Comparison of ENCODE assay signal across 15 cellular contexts in the genomic region with DNA sequence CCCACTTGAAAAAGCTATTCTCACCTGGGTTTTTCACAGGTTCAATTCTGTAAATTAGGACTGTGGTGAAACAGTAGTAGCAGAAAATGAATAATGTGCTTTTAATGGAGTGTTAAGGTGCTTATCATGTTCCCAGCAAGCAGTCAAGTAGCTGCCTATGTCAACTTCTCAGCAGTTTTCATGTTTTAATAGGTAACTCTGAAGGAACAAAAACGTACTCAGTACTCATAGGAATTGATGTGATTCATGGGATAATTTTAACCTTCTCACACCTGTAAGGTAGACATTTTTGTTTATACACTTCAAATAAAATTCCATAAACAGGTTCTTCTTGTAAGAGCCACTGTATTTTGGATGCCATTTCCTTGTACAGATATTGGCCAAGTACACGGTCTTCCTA.
"Had no signal": no experiment of that assay in that cellular context is flagged by ENCODE, and none has a peak within 500 bp of the region (broad histone marks: within the 10 kb centered on the region; RNA-seq: fewer than 3 reads in every experiment).

No MANE protein-coding gene starts in this region.

- H3K4me3 Mint-ChIP-seq: activated B cell treated with CpG ODN at 0.5 μM for 24 hours, brain, mesothelial cell of epicardium, neural progenitor cell had no signal

- H3K27me3 ChIP-seq: gastroesophageal sphincter, neural progenitor cell, pancreas had no signal

- H3K27me3 Mint-ChIP-seq: activated B cell treated with CpG ODN at 0.5 μM for 24 hours had no signal

- H3K4me1 Mint-ChIP-seq: activated B cell treated with CpG ODN at 0.5 μM for 24 hours, brain, mesothelial cell of epicardium had no signal

- H3K36me3 ChIP-seq: gastroesophageal sphincter, neural progenitor cell, pancreas had no signal

- H3K9me3 ChIP-seq: gastroesophageal sphincter, pancreas had no signal

- H3K36me3 Mint-ChIP-seq: activated naive CD4-positive, alpha-beta T cell treated with anti-CD3 and anti-CD28 coated beads, Interleukin-2, amount 50 U/mL, for 72 hours; brain; mesothelial cell of epicardium had no signal

- H3K4me2 ChIP-seq: neural progenitor cell had no signal

- H2AFZ ChIP-seq: neural progenitor cell had no signal

- ATAC-seq: activated naive CD4-positive, alpha-beta T cell treated with anti-CD3 and anti-CD28 coated beads, Interleukin-2, amount 50 U/mL, for 72 hours; gastroesophageal sphincter; left ventricle myocardium superior; pancreas had no signal

- H3K4me1 ChIP-seq: gastroesophageal sphincter, pancreas had no signal

- H3K27ac Mint-ChIP-seq: activated B cell treated with CpG ODN at 0.5 μM for 24 hours; activated naive CD4-positive, alpha-beta T cell treated with anti-CD3 and anti-CD28 coated beads, Interleukin-2, amount 50 U/mL, for 72 hours; brain; mesothelial cell of epicardium; neural progenitor cell had no signal

- H3K4me3 ChIP-seq: gastroesophageal sphincter, neural progenitor cell, pancreas had no signal

- H3K9me3 Mint-ChIP-seq: activated B cell treated with CpG ODN at 0.5 μM for 24 hours, brain, mesothelial cell of epicardium had no signal

- DNase-seq: activated B cell treated with CpG ODN at 0.5 μM for 24 hours; activated CD4-positive, alpha-beta T cell treated with anti-CD3 and anti-CD28 coated beads, Interleukin-2, amount 50 U/mL, for 1 hour; activated T-cell treated with anti-CD3 and anti-CD28 coated beads, Interleukin-2, amount 50 U/mL, for 1 hour; amygdala; effector memory CD4-positive, alpha-beta T cell; left ventricle myocardium superior; pancreas; stimulated activated CD4-positive, alpha-beta T cell treated with anti-CD3 and anti-CD28 coated beads, Interleukin-12 subunit alpha, Interleukin-12 subunit beta, amount 100 ng/mL, for 4 hours; stimulated activated naive CD4-positive, alpha-beta T cell treated with Interleukin-2 at 50 U/mL for 16 hours; trophoblast cell had no signal

- H3K27ac ChIP-seq: gastroesophageal sphincter, neural progenitor cell, pancreas had no signal

- H3K9ac ChIP-seq: neural progenitor cell had no signal
